ENCODE assay signal across 22 cellular contexts in the genomic region with DNA sequence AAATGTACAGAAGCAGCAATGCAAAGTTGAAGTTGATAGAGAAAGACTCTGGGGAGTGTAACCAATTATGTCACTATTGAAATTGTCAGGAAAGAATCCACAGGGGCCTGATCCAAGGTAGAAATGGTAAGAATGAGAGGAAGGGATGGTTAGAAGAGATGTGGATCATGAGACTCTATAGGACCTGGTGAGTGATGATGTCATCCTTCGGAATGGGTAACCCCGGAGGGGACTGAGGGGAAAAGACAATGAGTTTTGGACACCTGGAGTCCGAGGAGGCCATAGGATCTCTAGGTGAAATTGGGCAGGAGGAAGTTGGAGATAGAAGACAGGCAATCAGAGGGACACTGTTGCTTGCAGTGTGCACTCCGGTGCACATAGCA.
"Had no signal": no experiment of that assay in that cellular context is flagged by ENCODE, and none has a peak within 500 bp of the region (broad histone marks: within the 10 kb centered on the region; RNA-seq: fewer than 3 reads in every experiment).

No MANE protein-coding gene starts in this region.

- H3K36me3 ChIP-seq: colonic mucosa, esophagus squamous epithelium, gastrocnemius medialis, neural progenitor cell, spleen, transverse colon, uterus, WERI-Rb-1 had no signal

- H3K9ac ChIP-seq: neural progenitor cell had no signal

- H3K27ac ChIP-seq: colonic mucosa, esophagus squamous epithelium, gastrocnemius medialis, neural progenitor cell, spleen, transverse colon, uterus, WERI-Rb-1 had no signal

- H3K4me3 ChIP-seq: colonic mucosa, esophagus squamous epithelium, gastrocnemius medialis, neural progenitor cell, spleen, transverse colon, uterus had no signal

- H3K4me2 ChIP-seq: neural progenitor cell had no signal

- H3K9me3 ChIP-seq: colonic mucosa, esophagus squamous epithelium, gastrocnemius medialis, spleen, transverse colon, uterus had no signal

- DNase-seq: activated CD4-positive, alpha-beta T cell treated with anti-CD3 and anti-CD28 coated beads, Interleukin-2, amount 10 ng/mL, durations not matched to agents 7 days and 5 days; activated CD4-positive, CD25-positive, alpha-beta regulatory T cell treated with anti-CD3 and anti-CD28 coated beads, Interleukin-2, amount 50 U/mL, for 72 hours; activated CD8-positive, alpha-beta memory T cell treated with anti-CD3 and anti-CD28 coated beads, Interleukin-2, amount 10 ng/mL, durations not matched to agents 7 days and 5 days; activated CD8-positive, alpha-beta T cell treated with anti-CD3 and anti-CD28 coated beads for 36 hours; activated gamma-delta T cell; activated naive CD4-positive, alpha-beta T cell treated with anti-CD3 and anti-CD28 coated beads, Interleukin-2, amount 50 U/mL, for 16 hours; activated naive CD8-positive, alpha-beta T cell treated with anti-CD3 and anti-CD28 coated beads, Interleukin-2, amount 50 U/mL, for 24 hours; activated T-cell treated with anti-CD3 and anti-CD28 coated beads for 4 hours; aorta; colonic mucosa; esophagus squamous epithelium; gastrocnemius medialis; left cardiac atrium; naive B cell; spleen; stimulated activated CD4-positive, alpha-beta T cell treated with anti-CD3 and anti-CD28 coated beads, Interleukin-4, amount 100 ng/mL, for 24 hours; stimulated activated naive CD8-positive, alpha-beta T cell treated with anti-CD3 and anti-CD28 coated beads, Interleukin-15, Interleukin-2, amounts not matched to agents 100 U/mL and 50 U/mL, for 24 hours; T-helper 1 cell; transverse colon; uterus; WERI-Rb-1 had no signal

- ATAC-seq: activated CD8-positive, alpha-beta memory T cell treated with anti-CD3 and anti-CD28 coated beads, Interleukin-2, amount 10 ng/mL, durations not matched to agents 7 days and 5 days; activated CD8-positive, alpha-beta T cell treated with anti-CD3 and anti-CD28 coated beads for 36 hours; activated naive CD8-positive, alpha-beta T cell treated with anti-CD3 and anti-CD28 coated beads, Interleukin-2, amount 50 U/mL, for 24 hours; gastrocnemius medialis; left cardiac atrium; stimulated activated naive CD8-positive, alpha-beta T cell treated with anti-CD3 and anti-CD28 coated beads, Interleukin-15, Interleukin-2, amounts not matched to agents 100 U/mL and 50 U/mL, for 24 hours had no signal

- H3K27me3 ChIP-seq: colonic mucosa, uterus had no signal

- H3K4me1 ChIP-seq: colonic mucosa, gastrocnemius medialis, uterus had no signal

- H2AFZ ChIP-seq: neural progenitor cell had no signal
